In the genomic region with DNA sequence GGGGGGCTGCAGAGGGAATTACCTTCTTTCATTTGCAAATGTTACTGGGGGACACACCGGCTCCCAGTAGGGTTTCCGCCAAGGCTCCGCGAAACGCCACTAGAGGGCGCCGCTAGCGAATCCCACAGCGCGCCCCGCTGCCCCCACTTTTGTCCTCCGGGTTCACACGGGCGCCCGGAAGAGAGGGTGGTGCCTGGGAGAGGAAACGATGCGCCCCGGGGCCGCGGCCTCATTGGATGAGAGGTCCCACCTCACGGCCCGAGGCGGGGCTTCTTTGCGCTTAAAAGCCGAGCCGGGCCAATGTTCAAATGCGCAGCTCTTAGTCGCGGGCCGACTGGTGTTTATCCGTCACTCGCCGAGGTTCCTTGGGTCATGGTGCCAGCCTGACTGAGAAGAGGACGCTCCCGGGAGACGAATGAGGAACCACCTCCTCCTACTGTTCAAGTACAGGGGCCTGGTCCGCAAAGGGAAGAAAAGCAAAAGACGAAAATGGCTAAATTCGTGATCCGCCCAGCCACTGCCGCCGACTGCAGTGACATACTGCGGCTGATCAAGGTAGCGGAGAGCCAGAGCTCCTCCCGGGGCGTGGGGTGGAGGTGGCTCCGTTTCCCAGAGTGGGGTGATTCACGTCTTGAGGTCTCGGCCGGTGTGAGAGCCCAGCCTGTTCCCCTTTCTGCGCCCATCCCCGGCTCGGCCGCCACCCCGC, we compare ENCODE assay signal across 8 cellular contexts. TPM values are rescaled to one million over a fixed set of nuclear protein-coding genes. Genes with fewer than 3 reads are reported as not detected.
DNase-seq lines count a peak whose midpoint lies in the region; ATAC-seq lines count a peak whose summit lies in the region.

Gene SAT1, plus strand, starts transcription at position 311 of the 706 bp plus-strand sequence. Its CDS starts 179 bp downstream, at position 490.

- ATAC-seq in GM19372 (IDR thresholded peaks at IDR 0.05; ENCODE audit: low read depth, unreplicated experiment) (peak; percentile 81), HG03558 (IDR thresholded peaks at IDR 0.05; ENCODE audit: extremely low read depth, unreplicated experiment) (peak; percentile 48), left lobe of liver (peak; percentile 92)

- peak; percentile 97 for DNase-seq in CD1c-positive myeloid dendritic cell (ENCODE audit: extremely low spot score)
- DNase-seq in NCI-H748 (lab: John Stamatoyannopoulos, UW; ENCODE audit: unreplicated experiment): peak; percentile 96
- peak; percentile 92 for DNase-seq in activated CD4-positive, alpha-beta T cell treated with anti-CD3 and anti-CD28 coated beads, Interleukin-2, amount 50 U/mL, for 1 hour
- peak; percentile 92 for DNase-seq in dedifferentiated amniotic fluid mesenchymal stem cell (ENCODE audit: extremely low spot score)
- peak; percentile 95 for DNase-seq in left lobe of liver (ENCODE audit: low spot score)
- DNase-seq in stimulated activated CD4-positive, alpha-beta T cell treated with anti-CD3 and anti-CD28 coated beads, Interleukin-2, amount 100 ng/mL, for 48 hours: peak; percentile 83 to 87

RNA-seq across cellular contexts. Expression of gene SAT1, which starts in this region (rescaled TPM):
- 227 TPM for total RNA-seq in left lobe of liver

Comparison
In these comparisons a context has a peak if more than half of its experiments do, and no peak if none do; other contexts are left out.
1. Peak in every context shown above with its lines: DNase-seq and ATAC-seq.